In the genomic region with DNA sequence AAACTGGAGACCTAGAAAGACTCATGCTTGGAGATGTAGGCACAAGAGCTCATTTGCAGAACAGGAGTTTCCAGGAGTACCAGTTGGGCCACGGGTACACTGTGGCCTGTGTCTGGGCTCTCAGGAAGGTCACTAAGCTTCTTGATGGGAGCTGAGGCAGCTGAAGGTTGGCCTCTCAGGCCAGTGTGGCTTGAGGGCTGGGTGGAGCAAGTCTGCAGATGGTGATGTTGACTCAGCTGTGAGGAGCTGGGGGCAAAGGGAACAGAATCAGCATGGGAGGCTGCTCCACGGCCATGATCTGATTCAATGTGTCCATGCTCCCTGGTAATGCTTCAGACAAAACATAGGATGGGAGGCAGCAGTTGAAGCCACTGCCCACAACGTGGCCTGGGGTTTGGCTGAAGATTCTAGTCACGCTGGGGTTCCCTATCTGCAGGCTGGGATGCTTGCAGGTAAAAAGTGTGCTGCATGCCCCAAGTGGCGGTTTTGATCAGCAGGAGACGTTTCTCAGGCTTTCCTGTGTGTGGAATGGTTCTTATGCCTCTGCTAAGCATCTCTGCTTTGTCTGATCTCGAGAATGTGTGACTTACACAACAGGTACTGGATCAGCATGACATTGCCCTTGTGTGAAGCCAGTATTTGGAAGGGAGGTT, we compare ENCODE assay signal across 2 cellular contexts.
TF ChIP-seq lines count a peak whose summit lies in the region.

No MANE protein-coding gene starts in this region.

TF ChIP-seq in IMR-90, 13 proteins besides CTCF, POLR2A, EP300 and RAD21:
- no peak for TF ChIP-seq MAZ (IDR thresholded peaks at IDR 0.05; ENCODE audit: borderline replicate concordance, low read depth, low read length)

TF ChIP-seq in WTC11, 78 proteins besides CTCF, POLR2A, EP300 and RAD21:
- TF ChIP-seq, protein P1, sequence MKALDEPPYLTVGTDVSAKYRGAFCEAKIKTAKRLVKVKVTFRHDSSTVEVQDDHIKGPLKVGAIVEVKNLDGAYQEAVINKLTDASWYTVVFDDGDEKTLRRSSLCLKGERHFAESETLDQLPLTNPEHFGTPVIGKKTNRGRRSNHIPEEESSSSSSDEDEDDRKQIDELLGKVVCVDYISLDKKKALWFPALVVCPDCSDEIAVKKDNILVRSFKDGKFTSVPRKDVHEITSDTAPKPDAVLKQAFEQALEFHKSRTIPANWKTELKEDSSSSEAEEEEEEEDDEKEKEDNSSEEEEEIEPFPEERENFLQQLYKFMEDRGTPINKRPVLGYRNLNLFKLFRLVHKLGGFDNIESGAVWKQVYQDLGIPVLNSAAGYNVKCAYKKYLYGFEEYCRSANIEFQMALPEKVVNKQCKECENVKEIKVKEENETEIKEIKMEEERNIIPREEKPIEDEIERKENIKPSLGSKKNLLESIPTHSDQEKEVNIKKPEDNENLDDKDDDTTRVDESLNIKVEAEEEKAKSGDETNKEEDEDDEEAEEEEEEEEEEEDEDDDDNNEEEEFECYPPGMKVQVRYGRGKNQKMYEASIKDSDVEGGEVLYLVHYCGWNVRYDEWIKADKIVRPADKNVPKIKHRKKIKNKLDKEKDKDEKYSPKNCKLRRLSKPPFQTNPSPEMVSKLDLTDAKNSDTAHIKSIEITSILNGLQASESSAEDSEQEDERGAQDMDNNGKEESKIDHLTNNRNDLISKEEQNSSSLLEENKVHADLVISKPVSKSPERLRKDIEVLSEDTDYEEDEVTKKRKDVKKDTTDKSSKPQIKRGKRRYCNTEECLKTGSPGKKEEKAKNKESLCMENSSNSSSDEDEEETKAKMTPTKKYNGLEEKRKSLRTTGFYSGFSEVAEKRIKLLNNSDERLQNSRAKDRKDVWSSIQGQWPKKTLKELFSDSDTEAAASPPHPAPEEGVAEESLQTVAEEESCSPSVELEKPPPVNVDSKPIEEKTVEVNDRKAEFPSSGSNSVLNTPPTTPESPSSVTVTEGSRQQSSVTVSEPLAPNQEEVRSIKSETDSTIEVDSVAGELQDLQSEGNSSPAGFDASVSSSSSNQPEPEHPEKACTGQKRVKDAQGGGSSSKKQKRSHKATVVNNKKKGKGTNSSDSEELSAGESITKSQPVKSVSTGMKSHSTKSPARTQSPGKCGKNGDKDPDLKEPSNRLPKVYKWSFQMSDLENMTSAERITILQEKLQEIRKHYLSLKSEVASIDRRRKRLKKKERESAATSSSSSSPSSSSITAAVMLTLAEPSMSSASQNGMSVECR (CRISPR knock-in tag; IDR thresholded peaks at IDR 0.05; ENCODE audit: borderline replicate concordance), result no peak
- TF ChIP-seq JAZF1 (CRISPR knock-in tag; IDR thresholded peaks at IDR 0.05), result no peak
- TF ChIP-seq RORB (CRISPR knock-in tag; IDR thresholded peaks at IDR 0.05), result no peak
- TF ChIP-seq, protein P2, sequence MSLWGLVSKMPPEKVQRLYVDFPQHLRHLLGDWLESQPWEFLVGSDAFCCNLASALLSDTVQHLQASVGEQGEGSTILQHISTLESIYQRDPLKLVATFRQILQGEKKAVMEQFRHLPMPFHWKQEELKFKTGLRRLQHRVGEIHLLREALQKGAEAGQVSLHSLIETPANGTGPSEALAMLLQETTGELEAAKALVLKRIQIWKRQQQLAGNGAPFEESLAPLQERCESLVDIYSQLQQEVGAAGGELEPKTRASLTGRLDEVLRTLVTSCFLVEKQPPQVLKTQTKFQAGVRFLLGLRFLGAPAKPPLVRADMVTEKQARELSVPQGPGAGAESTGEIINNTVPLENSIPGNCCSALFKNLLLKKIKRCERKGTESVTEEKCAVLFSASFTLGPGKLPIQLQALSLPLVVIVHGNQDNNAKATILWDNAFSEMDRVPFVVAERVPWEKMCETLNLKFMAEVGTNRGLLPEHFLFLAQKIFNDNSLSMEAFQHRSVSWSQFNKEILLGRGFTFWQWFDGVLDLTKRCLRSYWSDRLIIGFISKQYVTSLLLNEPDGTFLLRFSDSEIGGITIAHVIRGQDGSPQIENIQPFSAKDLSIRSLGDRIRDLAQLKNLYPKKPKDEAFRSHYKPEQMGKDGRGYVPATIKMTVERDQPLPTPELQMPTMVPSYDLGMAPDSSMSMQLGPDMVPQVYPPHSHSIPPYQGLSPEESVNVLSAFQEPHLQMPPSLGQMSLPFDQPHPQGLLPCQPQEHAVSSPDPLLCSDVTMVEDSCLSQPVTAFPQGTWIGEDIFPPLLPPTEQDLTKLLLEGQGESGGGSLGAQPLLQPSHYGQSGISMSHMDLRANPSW (CRISPR knock-in tag; conservative IDR thresholded peaks at IDR 0.05; ENCODE audit: low read depth), result no peak
- TF ChIP-seq GRHL2 (CRISPR knock-in tag; IDR thresholded peaks at IDR 0.05; ENCODE audit: insufficient replicate concordance, severe bottlenecking), result no peak
- TF ChIP-seq, protein P3, sequence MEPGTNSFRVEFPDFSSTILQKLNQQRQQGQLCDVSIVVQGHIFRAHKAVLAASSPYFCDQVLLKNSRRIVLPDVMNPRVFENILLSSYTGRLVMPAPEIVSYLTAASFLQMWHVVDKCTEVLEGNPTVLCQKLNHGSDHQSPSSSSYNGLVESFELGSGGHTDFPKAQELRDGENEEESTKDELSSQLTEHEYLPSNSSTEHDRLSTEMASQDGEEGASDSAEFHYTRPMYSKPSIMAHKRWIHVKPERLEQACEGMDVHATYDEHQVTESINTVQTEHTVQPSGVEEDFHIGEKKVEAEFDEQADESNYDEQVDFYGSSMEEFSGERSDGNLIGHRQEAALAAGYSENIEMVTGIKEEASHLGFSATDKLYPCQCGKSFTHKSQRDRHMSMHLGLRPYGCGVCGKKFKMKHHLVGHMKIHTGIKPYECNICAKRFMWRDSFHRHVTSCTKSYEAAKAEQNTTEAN (CRISPR knock-in tag; IDR thresholded peaks at IDR 0.05), result no peak
- no peak for TF ChIP-seq ZNF138 (CRISPR knock-in tag; conservative IDR thresholded peaks at IDR 0.05)
- no peak for TF ChIP-seq ZNF121 (CRISPR knock-in tag; IDR thresholded peaks at IDR 0.05)
- TF ChIP-seq, protein P4, sequence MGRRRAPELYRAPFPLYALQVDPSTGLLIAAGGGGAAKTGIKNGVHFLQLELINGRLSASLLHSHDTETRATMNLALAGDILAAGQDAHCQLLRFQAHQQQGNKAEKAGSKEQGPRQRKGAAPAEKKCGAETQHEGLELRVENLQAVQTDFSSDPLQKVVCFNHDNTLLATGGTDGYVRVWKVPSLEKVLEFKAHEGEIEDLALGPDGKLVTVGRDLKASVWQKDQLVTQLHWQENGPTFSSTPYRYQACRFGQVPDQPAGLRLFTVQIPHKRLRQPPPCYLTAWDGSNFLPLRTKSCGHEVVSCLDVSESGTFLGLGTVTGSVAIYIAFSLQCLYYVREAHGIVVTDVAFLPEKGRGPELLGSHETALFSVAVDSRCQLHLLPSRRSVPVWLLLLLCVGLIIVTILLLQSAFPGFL (CRISPR knock-in tag; IDR thresholded peaks at IDR 0.05; ENCODE audit: borderline replicate concordance), result no peak
- no peak for TF ChIP-seq FOXK1 (CRISPR knock-in tag; IDR thresholded peaks at IDR 0.05)
- no peak for TF ChIP-seq NFE2L1 (CRISPR knock-in tag; IDR thresholded peaks at IDR 0.05)
- TF ChIP-seq, protein P5, sequence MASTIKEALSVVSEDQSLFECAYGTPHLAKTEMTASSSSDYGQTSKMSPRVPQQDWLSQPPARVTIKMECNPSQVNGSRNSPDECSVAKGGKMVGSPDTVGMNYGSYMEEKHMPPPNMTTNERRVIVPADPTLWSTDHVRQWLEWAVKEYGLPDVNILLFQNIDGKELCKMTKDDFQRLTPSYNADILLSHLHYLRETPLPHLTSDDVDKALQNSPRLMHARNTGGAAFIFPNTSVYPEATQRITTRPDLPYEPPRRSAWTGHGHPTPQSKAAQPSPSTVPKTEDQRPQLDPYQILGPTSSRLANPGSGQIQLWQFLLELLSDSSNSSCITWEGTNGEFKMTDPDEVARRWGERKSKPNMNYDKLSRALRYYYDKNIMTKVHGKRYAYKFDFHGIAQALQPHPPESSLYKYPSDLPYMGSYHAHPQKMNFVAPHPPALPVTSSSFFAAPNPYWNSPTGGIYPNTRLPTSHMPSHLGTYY (CRISPR knock-in tag; IDR thresholded peaks at IDR 0.05), result no peak
- TF ChIP-seq CREM (CRISPR knock-in tag; IDR thresholded peaks at IDR 0.05), result no peak
- TF ChIP-seq, protein P6, sequence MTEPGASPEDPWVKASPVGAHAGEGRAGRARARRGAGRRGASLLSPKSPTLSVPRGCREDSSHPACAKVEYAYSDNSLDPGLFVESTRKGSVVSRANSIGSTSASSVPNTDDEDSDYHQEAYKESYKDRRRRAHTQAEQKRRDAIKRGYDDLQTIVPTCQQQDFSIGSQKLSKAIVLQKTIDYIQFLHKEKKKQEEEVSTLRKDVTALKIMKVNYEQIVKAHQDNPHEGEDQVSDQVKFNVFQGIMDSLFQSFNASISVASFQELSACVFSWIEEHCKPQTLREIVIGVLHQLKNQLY (CRISPR knock-in tag; IDR thresholded peaks at IDR 0.05), result no peak
TF ChIP-seq in WTC11: peak in this region for 0.
